Comparison of ENCODE assay signal across 14 cellular contexts in the genomic region with DNA sequence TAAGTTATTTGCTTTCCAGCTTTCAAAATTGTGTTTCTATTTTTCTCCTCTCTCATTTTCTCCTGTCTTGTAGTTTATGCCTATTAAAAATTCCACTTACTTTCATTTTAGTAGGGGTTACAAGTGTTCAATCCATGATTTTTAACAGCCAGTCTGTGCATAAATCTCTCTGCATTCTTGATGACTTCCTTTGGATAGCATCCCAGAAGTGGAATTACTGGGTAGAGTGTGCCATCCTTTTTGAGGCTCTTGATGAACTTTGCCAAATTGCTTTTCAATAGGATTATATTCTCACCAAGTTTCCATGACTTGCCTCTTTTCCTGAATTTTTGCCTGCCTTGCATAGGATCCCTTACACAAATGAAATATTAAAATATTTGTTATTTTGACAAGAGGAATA. TPM values are rescaled to one million over a fixed set of nuclear protein-coding genes. Genes with fewer than 3 reads are reported as not detected.
"Had no signal": no experiment of that assay in that cellular context is flagged by ENCODE, and none has a peak within 500 bp of the region (broad histone marks: within the 10 kb centered on the region; RNA-seq: fewer than 3 reads in every experiment).

No MANE protein-coding gene starts in this region.

- H3K9me3 Mint-ChIP-seq: activated naive CD4-positive, alpha-beta T cell treated with anti-CD3 and anti-CD28 coated beads, Interleukin-2, amount 50 U/mL, for 24 hours; stimulated activated naive CD8-positive, alpha-beta T cell treated with anti-CD3 and anti-CD28 coated beads, Interleukin-15, Interleukin-2, amounts not matched to agents 100 ng/mL and 50 ng/mL, for 24 hours had no signal

- H3K4me1 ChIP-seq: gastroesophageal sphincter, neural progenitor cell had no signal

- H2AFZ ChIP-seq: hepatocyte, neural progenitor cell had no signal

- DNase-seq: activated CD4-positive, alpha-beta T cell treated with anti-CD3 and anti-CD28 coated beads, Interleukin-2, amount 50 U/mL, for 1 hour; amniotic stem cell; ovary; stimulated activated CD4-positive, alpha-beta T cell treated with anti-CD3 and anti-CD28 coated beads, Interleukin-15, amount 100 ng/mL, for 24 hours; stimulated activated CD4-positive, alpha-beta T cell treated with anti-CD3 and anti-CD28 coated beads, Interleukin-4, amount 100 ng/mL, for 24 hours; T-helper 17 cell had no signal

- H3K9me3 ChIP-seq: gastroesophageal sphincter, ovary had no signal

- H3K27ac Mint-ChIP-seq: activated naive CD4-positive, alpha-beta T cell treated with anti-CD3 and anti-CD28 coated beads, Interleukin-2, amount 50 U/mL, for 24 hours; neural progenitor cell; stimulated activated naive CD8-positive, alpha-beta T cell treated with anti-CD3 and anti-CD28 coated beads, Interleukin-15, Interleukin-2, amounts not matched to agents 100 ng/mL and 50 ng/mL, for 24 hours; T-helper 17 cell had no signal

- H3K27ac ChIP-seq: gastroesophageal sphincter, hepatocyte, neural progenitor cell, ovary had no signal

- H3K4me1 Mint-ChIP-seq: activated naive CD4-positive, alpha-beta T cell treated with anti-CD3 and anti-CD28 coated beads, Interleukin-2, amount 50 U/mL, for 24 hours; neural progenitor cell; T-helper 17 cell had no signal

- H3K4me3 Mint-ChIP-seq: activated naive CD4-positive, alpha-beta T cell treated with anti-CD3 and anti-CD28 coated beads, Interleukin-2, amount 50 U/mL, for 24 hours; neural progenitor cell; stimulated activated naive CD8-positive, alpha-beta T cell treated with anti-CD3 and anti-CD28 coated beads, Interleukin-15, Interleukin-2, amounts not matched to agents 100 ng/mL and 50 ng/mL, for 24 hours; T-helper 17 cell had no signal

- H3K4me2 ChIP-seq: hepatocyte, neural progenitor cell had no signal

- H3K79me2 ChIP-seq: hepatocyte had no signal

- H3K27me3 Mint-ChIP-seq: activated naive CD4-positive, alpha-beta T cell treated with anti-CD3 and anti-CD28 coated beads, Interleukin-2, amount 50 U/mL, for 24 hours; stimulated activated naive CD8-positive, alpha-beta T cell treated with anti-CD3 and anti-CD28 coated beads, Interleukin-15, Interleukin-2, amounts not matched to agents 100 ng/mL and 50 ng/mL, for 24 hours; T-helper 17 cell had no signal

- H3K27me3 ChIP-seq: gastroesophageal sphincter, hepatocyte, neural progenitor cell, ovary had no signal

- H3K36me3 ChIP-seq: gastroesophageal sphincter, neural progenitor cell, ovary had no signal

- H3K36me3 Mint-ChIP-seq: activated naive CD4-positive, alpha-beta T cell treated with anti-CD3 and anti-CD28 coated beads, Interleukin-2, amount 50 U/mL, for 24 hours; neural progenitor cell had no signal

- H3K9ac ChIP-seq: neural progenitor cell had no signal

- H3K4me3 ChIP-seq: gastroesophageal sphincter, hepatocyte, neural progenitor cell, ovary had no signal

RNA-seq across cellular contexts. Expression of a gene that starts 58.5 kb away (rescaled TPM):
- total RNA-seq: activated CD8-positive, alpha-beta memory T cell treated with anti-CD3 and anti-CD28 coated beads for 36 hours; bronchial epithelial cell; kidney epithelial cell; T-helper 17 cell had no signal
